In genomic region chr17:10527419-10527818, GRCh38 we compare ENCODE assay signal across 9 cellular contexts. TPM values are rescaled to one million over a fixed set of nuclear protein-coding genes. Genes with fewer than 3 reads are reported as not detected.
"Had no signal": no experiment of that assay in that cellular context is flagged by ENCODE, and none has a peak within 500 bp of the region (broad histone marks: within the 10 kb centered on the region; RNA-seq: fewer than 3 reads in every experiment).

No MANE protein-coding gene starts in this region.

- H3K27ac ChIP-seq: HL-60 had no signal

- H3K4me3 ChIP-seq: GM23338 had no signal

- H3K4me1 Mint-ChIP-seq: GM23338, H9, IgD-negative memory B cell had no signal

- H3K36me3 Mint-ChIP-seq: IgD-negative memory B cell had no signal

- H3K27ac Mint-ChIP-seq: GM23338, H9, HFFc6, IgD-negative memory B cell had no signal

- H3K4me2 ChIP-seq: GM23338 had no signal

- DNase-seq: H9, HFFc6 had no signal

- ATAC-seq: GM23338, HCT116, HepG2 had no signal

- H3K9me3 Mint-ChIP-seq: GM23338 had no signal

- H3K4me3 Mint-ChIP-seq: GM23338, H9, HFFc6, IgD-negative memory B cell had no signal

- H3K27me3 Mint-ChIP-seq: IgD-negative memory B cell had no signal

- H2AFZ ChIP-seq: GM23338 had no signal

RNA-seq across cellular contexts. Expression of gene MYH1, which starts 9.1 kb away (rescaled TPM):
- total RNA-seq: GM23338, H1, H9, HepG2, HFFc6, HT1080 had no signal
- polyA plus RNA-seq: GM23338, H1, IgD-negative memory B cell had no signal

RNA-seq across cellular contexts. Expression of gene MYH2, which starts 22.0 kb away (rescaled TPM):
- total RNA-seq: HepG2, HT1080 had no signal
- polyA plus RNA-seq: HepG2, IgD-negative memory B cell had no signal

RNA-seq across cellular contexts. Expression of gene MYH4, which starts 58.1 kb away (rescaled TPM):
- total RNA-seq: GM23338, H1, H9, HFFc6, HT1080 had no signal
- polyA plus RNA-seq: GM23338, H1, IgD-negative memory B cell had no signal
